Comparison of ENCODE assay signal across 1 cellular context in the genomic region with DNA sequence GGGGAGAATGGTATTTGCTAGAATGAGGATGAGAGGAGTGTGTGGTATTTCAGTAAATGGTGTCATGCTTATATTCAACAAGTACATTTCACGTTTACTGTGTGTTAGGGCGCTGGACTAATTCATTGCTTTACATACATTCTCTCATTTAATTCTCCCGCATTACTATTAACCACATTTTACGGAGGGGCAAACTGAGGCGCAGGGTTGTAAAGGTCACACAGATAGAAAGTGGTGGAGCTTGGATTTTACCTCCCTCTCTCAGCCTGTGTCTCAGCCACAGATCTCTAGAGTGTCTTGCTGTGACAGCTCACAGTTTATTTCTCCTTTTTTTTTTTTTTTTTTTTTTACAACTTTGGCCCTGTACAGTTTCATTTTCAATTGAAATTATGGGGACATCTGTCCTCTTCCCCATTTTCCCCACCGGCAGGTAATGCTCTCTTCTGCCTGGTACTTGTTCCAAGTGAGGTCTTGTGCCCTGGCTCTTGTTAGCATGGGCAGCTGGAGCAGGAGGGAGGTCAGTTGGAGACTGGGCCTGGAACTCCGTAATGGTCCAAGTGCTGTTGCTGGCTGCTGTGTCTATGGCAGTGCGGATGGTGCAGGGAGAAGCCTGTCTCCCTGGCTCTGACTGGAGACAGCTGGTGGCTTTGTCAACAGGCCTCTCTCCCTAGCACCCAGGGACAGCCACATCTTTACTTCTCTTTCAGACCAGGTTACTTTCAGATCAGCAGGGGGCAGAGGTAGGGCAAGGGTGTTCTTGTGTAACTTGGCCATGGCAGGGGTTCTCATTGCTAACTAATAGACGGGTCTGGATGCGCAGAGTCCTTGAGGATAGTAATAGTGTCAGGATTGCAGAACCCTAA.
TF ChIP-seq lines count a peak whose summit lies in the region.

No MANE protein-coding gene starts in this region.

TF ChIP-seq in GM23338, 12 proteins besides CTCF, POLR2A, EP300 and RAD21 (continued from another document):
- TF ChIP-seq, protein P1, sequence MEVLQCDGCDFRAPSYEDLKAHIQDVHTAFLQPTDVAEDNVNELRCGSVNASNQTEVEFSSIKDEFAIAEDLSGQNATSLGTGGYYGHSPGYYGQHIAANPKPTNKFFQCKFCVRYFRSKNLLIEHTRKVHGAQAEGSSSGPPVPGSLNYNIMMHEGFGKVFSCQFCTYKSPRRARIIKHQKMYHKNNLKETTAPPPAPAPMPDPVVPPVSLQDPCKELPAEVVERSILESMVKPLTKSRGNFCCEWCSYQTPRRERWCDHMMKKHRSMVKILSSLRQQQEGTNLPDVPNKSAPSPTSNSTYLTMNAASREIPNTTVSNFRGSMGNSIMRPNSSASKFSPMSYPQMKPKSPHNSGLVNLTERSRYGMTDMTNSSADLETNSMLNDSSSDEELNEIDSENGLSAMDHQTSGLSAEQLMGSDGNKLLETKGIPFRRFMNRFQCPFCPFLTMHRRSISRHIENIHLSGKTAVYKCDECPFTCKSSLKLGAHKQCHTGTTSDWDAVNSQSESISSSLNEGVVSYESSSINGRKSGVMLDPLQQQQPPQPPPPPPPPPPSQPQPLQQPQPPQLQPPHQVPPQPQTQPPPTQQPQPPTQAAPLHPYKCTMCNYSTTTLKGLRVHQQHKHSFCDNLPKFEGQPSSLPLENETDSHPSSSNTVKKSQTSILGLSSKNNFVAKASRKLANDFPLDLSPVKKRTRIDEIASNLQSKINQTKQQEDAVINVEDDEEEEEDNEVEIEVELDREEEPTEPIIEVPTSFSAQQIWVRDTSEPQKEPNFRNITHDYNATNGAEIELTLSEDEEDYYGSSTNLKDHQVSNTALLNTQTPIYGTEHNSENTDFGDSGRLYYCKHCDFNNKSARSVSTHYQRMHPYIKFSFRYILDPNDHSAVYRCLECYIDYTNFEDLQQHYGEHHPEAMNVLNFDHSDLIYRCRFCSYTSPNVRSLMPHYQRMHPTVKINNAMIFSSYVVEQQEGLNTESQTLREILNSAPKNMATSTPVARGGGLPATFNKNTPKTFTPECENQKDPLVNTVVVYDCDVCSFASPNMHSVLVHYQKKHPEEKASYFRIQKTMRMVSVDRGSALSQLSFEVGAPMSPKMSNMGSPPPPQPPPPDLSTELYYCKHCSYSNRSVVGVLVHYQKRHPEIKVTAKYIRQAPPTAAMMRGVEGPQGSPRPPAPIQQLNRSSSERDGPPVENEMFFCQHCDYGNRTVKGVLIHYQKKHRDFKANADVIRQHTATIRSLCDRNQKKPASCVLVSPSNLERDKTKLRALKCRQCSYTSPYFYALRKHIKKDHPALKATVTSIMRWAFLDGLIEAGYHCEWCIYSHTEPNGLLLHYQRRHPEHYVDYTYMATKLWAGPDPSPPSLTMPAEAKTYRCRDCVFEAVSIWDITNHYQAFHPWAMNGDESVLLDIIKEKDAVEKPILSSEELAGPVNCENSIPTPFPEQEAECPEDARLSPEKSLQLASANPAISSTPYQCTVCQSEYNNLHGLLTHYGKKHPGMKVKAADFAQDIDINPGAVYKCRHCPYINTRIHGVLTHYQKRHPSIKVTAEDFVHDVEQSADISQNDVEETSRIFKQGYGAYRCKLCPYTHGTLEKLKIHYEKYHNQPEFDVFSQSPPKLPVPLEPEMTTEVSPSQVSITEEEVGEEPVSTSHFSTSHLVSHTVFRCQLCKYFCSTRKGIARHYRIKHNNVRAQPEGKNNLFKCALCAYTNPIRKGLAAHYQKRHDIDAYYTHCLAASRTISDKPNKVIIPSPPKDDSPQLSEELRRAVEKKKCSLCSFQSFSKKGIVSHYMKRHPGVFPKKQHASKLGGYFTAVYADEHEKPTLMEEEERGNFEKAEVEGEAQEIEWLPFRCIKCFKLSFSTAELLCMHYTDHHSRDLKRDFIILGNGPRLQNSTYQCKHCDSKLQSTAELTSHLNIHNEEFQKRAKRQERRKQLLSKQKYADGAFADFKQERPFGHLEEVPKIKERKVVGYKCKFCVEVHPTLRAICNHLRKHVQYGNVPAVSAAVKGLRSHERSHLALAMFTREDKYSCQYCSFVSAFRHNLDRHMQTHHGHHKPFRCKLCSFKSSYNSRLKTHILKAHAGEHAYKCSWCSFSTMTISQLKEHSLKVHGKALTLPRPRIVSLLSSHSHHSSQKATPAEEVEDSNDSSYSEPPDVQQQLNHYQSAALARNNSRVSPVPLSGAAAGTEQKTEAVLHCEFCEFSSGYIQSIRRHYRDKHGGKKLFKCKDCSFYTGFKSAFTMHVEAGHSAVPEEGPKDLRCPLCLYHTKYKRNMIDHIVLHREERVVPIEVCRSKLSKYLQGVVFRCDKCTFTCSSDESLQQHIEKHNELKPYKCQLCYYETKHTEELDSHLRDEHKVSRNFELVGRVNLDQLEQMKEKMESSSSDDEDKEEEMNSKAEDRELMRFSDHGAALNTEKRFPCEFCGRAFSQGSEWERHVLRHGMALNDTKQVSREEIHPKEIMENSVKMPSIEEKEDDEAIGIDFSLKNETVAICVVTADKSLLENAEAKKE (CRISPR knock-in tag; IDR thresholded peaks at IDR 0.05): no peak
